ENCODE assay signal across 8 cellular contexts in genomic region chr11:35809561-35809960, GRCh38.
"Had no signal": no experiment of that assay in that cellular context is flagged by ENCODE, and none has a peak within 500 bp of the region (broad histone marks: within the 10 kb centered on the region; RNA-seq: fewer than 3 reads in every experiment).

No MANE protein-coding gene starts in this region.

- H2AFZ ChIP-seq: GM23248 had no signal

- H3K9me3 ChIP-seq: HAP-1 had no signal

- H3K36me3 ChIP-seq: HAP-1 had no signal

- H3K9me3 Mint-ChIP-seq: HFFc6 had no signal

- H3K4me1 ChIP-seq: HAP-1 had no signal

- H3K4me3 ChIP-seq: GM23248, HAP-1 had no signal

- H3K27ac Mint-ChIP-seq: HFFc6 had no signal

- H3K4me3 Mint-ChIP-seq: HFFc6 had no signal

- ATAC-seq: HCT116 had no signal

- H3K27ac ChIP-seq: GM23248, HL-60 had no signal

- H3K9ac ChIP-seq: GM23248 had no signal

- DNase-seq: GM23248, GOT3, H7, HFFc6, IMR-90 had no signal
